Comparison of ENCODE assay signal across 2 cellular contexts in the genomic region with DNA sequence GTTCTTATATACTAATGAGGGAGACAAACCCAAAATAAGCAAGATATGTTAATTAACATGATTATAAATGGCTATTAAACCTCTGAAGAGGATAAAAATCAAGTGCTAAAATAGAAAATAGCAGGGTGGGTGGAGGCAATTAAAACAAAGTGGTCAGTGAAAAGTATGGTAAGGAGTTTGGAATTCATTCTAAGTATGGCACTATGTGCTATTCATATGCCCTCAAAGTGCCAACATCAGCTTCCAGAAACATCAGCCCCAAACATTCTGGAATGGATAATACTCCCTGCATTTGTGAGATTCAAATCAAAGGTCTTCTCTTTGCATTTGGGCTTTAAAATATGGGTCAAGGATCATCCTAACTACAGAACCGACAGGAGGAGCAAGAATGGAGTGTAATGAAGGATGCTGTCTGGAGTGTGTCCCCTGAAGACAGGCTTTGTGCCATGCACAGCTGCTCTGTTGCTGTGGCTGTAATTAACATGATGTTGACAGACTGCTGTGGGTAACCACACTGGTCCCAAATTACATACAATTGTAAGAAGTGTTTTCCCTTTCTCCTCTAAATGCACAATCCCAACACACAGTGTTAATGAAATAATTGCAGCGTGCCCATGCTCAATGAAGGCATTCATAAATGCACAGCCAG.
TF ChIP-seq lines count a peak whose summit lies in the region.

No MANE protein-coding gene starts in this region.

TF ChIP-seq in IMR-90, 13 proteins besides CTCF, POLR2A, EP300 and RAD21 (continued from another document):
- TF ChIP-seq, protein P1, sequence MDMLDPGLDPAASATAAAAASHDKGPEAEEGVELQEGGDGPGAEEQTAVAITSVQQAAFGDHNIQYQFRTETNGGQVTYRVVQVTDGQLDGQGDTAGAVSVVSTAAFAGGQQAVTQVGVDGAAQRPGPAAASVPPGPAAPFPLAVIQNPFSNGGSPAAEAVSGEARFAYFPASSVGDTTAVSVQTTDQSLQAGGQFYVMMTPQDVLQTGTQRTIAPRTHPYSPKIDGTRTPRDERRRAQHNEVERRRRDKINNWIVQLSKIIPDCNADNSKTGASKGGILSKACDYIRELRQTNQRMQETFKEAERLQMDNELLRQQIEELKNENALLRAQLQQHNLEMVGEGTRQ (IDR thresholded peaks at IDR 0.05; ENCODE audit: low read depth, low read length): no peak
- no peak for TF ChIP-seq CHD1 (IDR thresholded peaks at IDR 0.05; ENCODE audit: low read depth, low read length)
TF ChIP-seq in IMR-90: peak in this region for 0.

TF ChIP-seq in SK-N-SH, 30 proteins besides CTCF, POLR2A, EP300 and RAD21 (continued from another document):
- TF ChIP-seq MEF2A (IDR thresholded peaks at IDR 0.05; ENCODE audit: borderline replicate concordance, low read depth) (no peak), YY1 (IDR thresholded peaks at IDR 0.05; ENCODE audit: low read depth) (no peak), TEAD4 (IDR thresholded peaks at IDR 0.05; ENCODE audit: borderline replicate concordance, insufficient read depth) (no peak), FOSL2 (IDR thresholded peaks at IDR 0.05; ENCODE audit: borderline replicate concordance, low read depth) (no peak), MAX (IDR thresholded peaks at IDR 0.05; ENCODE audit: low read depth) (no peak), NRF1 (IDR thresholded peaks at IDR 0.05; ENCODE audit: low read depth, low read length) (no peak), CHD2 (IDR thresholded peaks at IDR 0.05; ENCODE audit: low read length, partially characterized antibody) (no peak), ELF1 (IDR thresholded peaks at IDR 0.05) (no peak), NFIC (IDR thresholded peaks at IDR 0.05; ENCODE audit: borderline replicate concordance) (no peak), MXI1 (IDR thresholded peaks at IDR 0.05; ENCODE audit: low read depth, low read length) (no peak)
- TF ChIP-seq, protein P1 (IDR thresholded peaks at IDR 0.05; ENCODE audit: borderline replicate concordance, low read depth, low read length): no peak
- TF ChIP-seq, protein P2, sequence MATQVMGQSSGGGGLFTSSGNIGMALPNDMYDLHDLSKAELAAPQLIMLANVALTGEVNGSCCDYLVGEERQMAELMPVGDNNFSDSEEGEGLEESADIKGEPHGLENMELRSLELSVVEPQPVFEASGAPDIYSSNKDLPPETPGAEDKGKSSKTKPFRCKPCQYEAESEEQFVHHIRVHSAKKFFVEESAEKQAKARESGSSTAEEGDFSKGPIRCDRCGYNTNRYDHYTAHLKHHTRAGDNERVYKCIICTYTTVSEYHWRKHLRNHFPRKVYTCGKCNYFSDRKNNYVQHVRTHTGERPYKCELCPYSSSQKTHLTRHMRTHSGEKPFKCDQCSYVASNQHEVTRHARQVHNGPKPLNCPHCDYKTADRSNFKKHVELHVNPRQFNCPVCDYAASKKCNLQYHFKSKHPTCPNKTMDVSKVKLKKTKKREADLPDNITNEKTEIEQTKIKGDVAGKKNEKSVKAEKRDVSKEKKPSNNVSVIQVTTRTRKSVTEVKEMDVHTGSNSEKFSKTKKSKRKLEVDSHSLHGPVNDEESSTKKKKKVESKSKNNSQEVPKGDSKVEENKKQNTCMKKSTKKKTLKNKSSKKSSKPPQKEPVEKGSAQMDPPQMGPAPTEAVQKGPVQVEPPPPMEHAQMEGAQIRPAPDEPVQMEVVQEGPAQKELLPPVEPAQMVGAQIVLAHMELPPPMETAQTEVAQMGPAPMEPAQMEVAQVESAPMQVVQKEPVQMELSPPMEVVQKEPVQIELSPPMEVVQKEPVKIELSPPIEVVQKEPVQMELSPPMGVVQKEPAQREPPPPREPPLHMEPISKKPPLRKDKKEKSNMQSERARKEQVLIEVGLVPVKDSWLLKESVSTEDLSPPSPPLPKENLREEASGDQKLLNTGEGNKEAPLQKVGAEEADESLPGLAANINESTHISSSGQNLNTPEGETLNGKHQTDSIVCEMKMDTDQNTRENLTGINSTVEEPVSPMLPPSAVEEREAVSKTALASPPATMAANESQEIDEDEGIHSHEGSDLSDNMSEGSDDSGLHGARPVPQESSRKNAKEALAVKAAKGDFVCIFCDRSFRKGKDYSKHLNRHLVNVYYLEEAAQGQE (IDR thresholded peaks at IDR 0.05; ENCODE audit: low read depth, low read length): no peak
